In the genomic region with DNA sequence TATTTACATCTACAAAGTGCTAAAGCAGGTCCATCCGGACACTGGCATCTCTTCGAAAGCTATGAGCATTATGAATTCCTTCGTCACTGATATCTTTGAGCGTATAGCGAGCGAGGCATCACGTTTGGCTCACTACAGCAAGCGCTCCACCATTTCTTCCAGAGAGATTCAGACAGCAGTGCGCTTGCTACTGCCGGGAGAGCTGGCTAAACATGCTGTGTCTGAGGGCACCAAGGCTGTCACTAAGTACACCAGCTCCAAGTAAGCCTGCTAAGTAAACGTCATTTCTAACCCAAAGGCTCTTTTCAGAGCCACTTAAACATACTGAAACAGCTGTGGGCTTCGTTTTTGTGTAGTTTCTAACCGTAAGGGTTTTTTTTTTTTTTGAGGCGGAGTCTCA, we compare ENCODE assay signal across 22 cellular contexts. TPM values are rescaled to one million over a fixed set of nuclear protein-coding genes. Genes with fewer than 3 reads are reported as not detected.
A peak's percentile ranks its signal among the peaks of the same experiment; 100 is the strongest.
DNase-seq lines count a peak whose midpoint lies in the region; ATAC-seq, FAIRE-seq and TF ChIP-seq lines count a peak whose summit lies in the region.
"Had no signal": no experiment of that assay in that cellular context is flagged by ENCODE, and none has a peak within 500 bp of the region (broad histone marks: within the 10 kb centered on the region; RNA-seq: fewer than 3 reads in every experiment).

No MANE protein-coding gene starts in this region.

- H3K4me1 ChIP-seq in GM23338 (ENCODE audit: insufficient read depth): no peaks in the 10 kb centered on the region
- H3K4me1 ChIP-seq in left lung: no peaks in the 10 kb centered on the region
- no peaks in the 10 kb centered on the region for H3K4me1 ChIP-seq in upper lobe of right lung
- no peaks in the 10 kb centered on the region for H3K4me1 ChIP-seq in pancreas
- no peaks in the 10 kb centered on the region for H3K4me1 ChIP-seq in Peyer's patch
- H3K4me1 ChIP-seq: HAP-1 had no signal

- H3K27me3 Mint-ChIP-seq in GM23338 (ENCODE audit: insufficient read depth, low read depth, poor library complexity): peaks cover 5% of the 10 kb centered on the region

- no peak overlapping the region for H3K4me3 Mint-ChIP-seq in GM23338
- H3K4me3 Mint-ChIP-seq: CD4-positive, alpha-beta memory T cell; HFFc6 had no signal

- TF ChIP-seq CTCF in GM23338 (conservative IDR thresholded peaks at IDR 0.05; ENCODE audit: low read depth in 2 of 2) (no peak), left lung (IDR thresholded peaks at IDR 0.05) (no peak), upper lobe of right lung (IDR thresholded peaks at IDR 0.05) (no peak), pancreas (IDR thresholded peaks at IDR 0.05) (no peak), Peyer's patch (IDR thresholded peaks at IDR 0.05) (no peak)

- FAIRE-seq in pancreas (lab: Jason Lieb, UNC): no peak
- FAIRE-seq: GM12891, GM18507, H54 had no signal

- no peak overlapping the region for H3K27ac Mint-ChIP-seq in GM23338
- H3K27ac Mint-ChIP-seq: CD4-positive, alpha-beta memory T cell; HFFc6 had no signal

- 0 out of 2 replicates have a peak, but pooled peaks cover 3% of the 10 kb centered on the region for H3K9me2 ChIP-seq in GM23338 (ENCODE audit: insufficient read depth)

- WGBS in pancreas, 2 donors: 84 to 89% methylated on average over 14 of the region's 14 CpGs

- H3K27ac ChIP-seq in GM23338 (ENCODE audit: low read depth) (no peak overlapping the region), left lung (no peak overlapping the region), upper lobe of right lung (no peak overlapping the region), pancreas (no peak overlapping the region), Peyer's patch (no peak overlapping the region)

- no peaks in the 10 kb centered on the region for H3K9me3 ChIP-seq in left lung
- H3K9me3 ChIP-seq in upper lobe of right lung: no peaks in the 10 kb centered on the region
- H3K9me3 ChIP-seq in pancreas: no peaks in the 10 kb centered on the region
- H3K9me3 ChIP-seq in Peyer's patch: no peaks in the 10 kb centered on the region
- H3K9me3 ChIP-seq: HAP-1 had no signal

- no peaks in the 10 kb centered on the region for H3F3A ChIP-seq in GM23338 (replicated peaks; ENCODE audit: low read depth)

- ATAC-seq in GM23338 (no peak), left lung (peak; percentile 46), upper lobe of right lung (peak; percentile 53), pancreas (no peak)

- no peaks in the 10 kb centered on the region for H3K36me3 Mint-ChIP-seq in GM23338 (ENCODE audit: low read depth)
- H3K36me3 Mint-ChIP-seq: CD4-positive, alpha-beta memory T cell had no signal

- no peaks in the 10 kb centered on the region for H3K79me2 ChIP-seq in GM23338 (replicated peaks; ENCODE audit: insufficient read depth)

- DNase-seq in GM23338 (ENCODE audit: low spot score) (no peak), left lung (no peak), upper lobe of right lung (no peak), pancreas (no peak), Peyer's patch (no peak), hippocampal formation (lab: John Stamatoyannopoulos, UW) (no peak)
- DNase-seq: C1 segment of cervical spinal cord; Calu3; CD4-positive, alpha-beta memory T cell; COR-L47; DMS79 treated with DMSO at 0.1 percent for 48 hours; GF-D8; HFFc6 had no signal

- TF ChIP-seq POLR2A in Peyer's patch (IDR thresholded peaks at IDR 0.05): no peak

- intact Hi-C loops in left lung (cut with DNase I): no loop called here
- intact Hi-C loops in upper lobe of right lung (cut with DNase I): no loop called here
- intact Hi-C loops in pancreas (cut with DNase I): no loop called here

- H3K27me3 ChIP-seq in GM23338 (ENCODE audit: insufficient read depth) (no peaks in the 10 kb centered on the region), left lung (peaks cover 4 to 37% of the 10 kb centered on the region in 2 donors), upper lobe of right lung (peaks cover 14% of the 10 kb centered on the region), pancreas (no peaks in the 10 kb centered on the region), Peyer's patch (no peaks in the 10 kb centered on the region)

- no peaks in the 10 kb centered on the region; the same call in 2 of the 3 replicates for H3K9me3 Mint-ChIP-seq in GM23338
- H3K9me3 Mint-ChIP-seq: CD4-positive, alpha-beta memory T cell had no signal

- H3K4me2 ChIP-seq in GM23338: no peak overlapping the region

- no peaks in the 10 kb centered on the region for H3K36me3 ChIP-seq in GM23338 (ENCODE audit: insufficient read depth)
- no peaks in the 10 kb centered on the region for H3K36me3 ChIP-seq in left lung
- H3K36me3 ChIP-seq in upper lobe of right lung: no peaks in the 10 kb centered on the region
- H3K36me3 ChIP-seq in pancreas: no peaks in the 10 kb centered on the region
- H3K36me3 ChIP-seq in Peyer's patch: no peaks in the 10 kb centered on the region
- H3K36me3 ChIP-seq: HAP-1 had no signal

- no peaks in the 10 kb centered on the region for H3K4me1 Mint-ChIP-seq in GM23338
- H3K4me1 Mint-ChIP-seq: CD4-positive, alpha-beta memory T cell had no signal

- H4K20me1 ChIP-seq in GM23338 (replicated peaks; ENCODE audit: insufficient read depth): no peaks in the 10 kb centered on the region

- H3K4me3 ChIP-seq in GM23338: no peak overlapping the region
- H3K4me3 ChIP-seq in left lung: no peak overlapping the region
- no peak overlapping the region for H3K4me3 ChIP-seq in upper lobe of right lung
- no peak overlapping the region for H3K4me3 ChIP-seq in pancreas
- no peak overlapping the region for H3K4me3 ChIP-seq in Peyer's patch
- H3K4me3 ChIP-seq: HAP-1 had no signal

- H2AFZ ChIP-seq in GM23338: peak overlapping the region; percentile 59; the same call in 1 of the 2 replicates

TF ChIP-seq in GM23338, 12 proteins besides CTCF, POLR2A, EP300 and RAD21 (continues in another document):
- no peak for TF ChIP-seq ZNF331 (CRISPR knock-in tag; IDR thresholded peaks at IDR 0.05; ENCODE audit: low read depth)
- no peak for TF ChIP-seq POLR2AphosphoS5 (IDR thresholded peaks at IDR 0.05; ENCODE audit: low read depth)
- no peak for TF ChIP-seq EZH2phosphoT487 (IDR thresholded peaks at IDR 0.05; ENCODE audit: unreplicated experiment)
- TF ChIP-seq JUNB (IDR thresholded peaks at IDR 0.05; ENCODE audit: unreplicated experiment): no peak
- TF ChIP-seq CREB1 (CRISPR knock-in tag; IDR thresholded peaks at IDR 0.05; ENCODE audit: low read depth): no peak
- TF ChIP-seq, protein P1, sequence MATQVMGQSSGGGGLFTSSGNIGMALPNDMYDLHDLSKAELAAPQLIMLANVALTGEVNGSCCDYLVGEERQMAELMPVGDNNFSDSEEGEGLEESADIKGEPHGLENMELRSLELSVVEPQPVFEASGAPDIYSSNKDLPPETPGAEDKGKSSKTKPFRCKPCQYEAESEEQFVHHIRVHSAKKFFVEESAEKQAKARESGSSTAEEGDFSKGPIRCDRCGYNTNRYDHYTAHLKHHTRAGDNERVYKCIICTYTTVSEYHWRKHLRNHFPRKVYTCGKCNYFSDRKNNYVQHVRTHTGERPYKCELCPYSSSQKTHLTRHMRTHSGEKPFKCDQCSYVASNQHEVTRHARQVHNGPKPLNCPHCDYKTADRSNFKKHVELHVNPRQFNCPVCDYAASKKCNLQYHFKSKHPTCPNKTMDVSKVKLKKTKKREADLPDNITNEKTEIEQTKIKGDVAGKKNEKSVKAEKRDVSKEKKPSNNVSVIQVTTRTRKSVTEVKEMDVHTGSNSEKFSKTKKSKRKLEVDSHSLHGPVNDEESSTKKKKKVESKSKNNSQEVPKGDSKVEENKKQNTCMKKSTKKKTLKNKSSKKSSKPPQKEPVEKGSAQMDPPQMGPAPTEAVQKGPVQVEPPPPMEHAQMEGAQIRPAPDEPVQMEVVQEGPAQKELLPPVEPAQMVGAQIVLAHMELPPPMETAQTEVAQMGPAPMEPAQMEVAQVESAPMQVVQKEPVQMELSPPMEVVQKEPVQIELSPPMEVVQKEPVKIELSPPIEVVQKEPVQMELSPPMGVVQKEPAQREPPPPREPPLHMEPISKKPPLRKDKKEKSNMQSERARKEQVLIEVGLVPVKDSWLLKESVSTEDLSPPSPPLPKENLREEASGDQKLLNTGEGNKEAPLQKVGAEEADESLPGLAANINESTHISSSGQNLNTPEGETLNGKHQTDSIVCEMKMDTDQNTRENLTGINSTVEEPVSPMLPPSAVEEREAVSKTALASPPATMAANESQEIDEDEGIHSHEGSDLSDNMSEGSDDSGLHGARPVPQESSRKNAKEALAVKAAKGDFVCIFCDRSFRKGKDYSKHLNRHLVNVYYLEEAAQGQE (IDR thresholded peaks at IDR 0.05; ENCODE audit: unreplicated experiment): no peak
- TF ChIP-seq NANOG (IDR thresholded peaks at IDR 0.05; ENCODE audit: borderline replicate concordance): no peak

RNA-seq across cellular contexts. Expression of a gene that starts 27.5 kb away (rescaled TPM):
- total RNA-seq in GM23338 (2014; rRNA removed; shearing (Covaris generic)): not detected in 2 replicates
- polyA plus RNA-seq in GM23338 (2016; fragmentation: Nextera tagmentation; extraction: Ambion mirVana): not detected in 2 replicates
- not detected for total RNA-seq in left lung
- total RNA-seq in upper lobe of right lung: not detected
- 10 to 100 TPM in 2 of 6 donors, 1 to 10 TPM in 4; 5.2 to 19.6 (median 8.0) TPM for total RNA-seq in pancreas
- 10 to 100 TPM; 15.3 to 28.6 TPM for polyA plus RNA-seq in pancreas
- 10 to 100 TPM in 3 of 4 donors, 1 to 10 TPM in 1; 7.4 to 92.9 (median 70.2) TPM for total RNA-seq in Peyer's patch
- total RNA-seq: A172; A673; CD4-positive, alpha-beta memory T cell; Daoy; G401; HFFc6 had no signal
- polyA plus RNA-seq: BJ; CD4-positive, alpha-beta memory T cell had no signal

Comparison
In these comparisons a context has a peak if more than half of its experiments do, and no peak if none do; other contexts are left out.
1. ATAC-seq: peak in left lung (single experiment) and upper lobe of right lung (single experiment); none in GM23338 (single experiment) and pancreas (0 of 4).